Comparison of ENCODE assay signal across 20 cellular contexts in the genomic region with DNA sequence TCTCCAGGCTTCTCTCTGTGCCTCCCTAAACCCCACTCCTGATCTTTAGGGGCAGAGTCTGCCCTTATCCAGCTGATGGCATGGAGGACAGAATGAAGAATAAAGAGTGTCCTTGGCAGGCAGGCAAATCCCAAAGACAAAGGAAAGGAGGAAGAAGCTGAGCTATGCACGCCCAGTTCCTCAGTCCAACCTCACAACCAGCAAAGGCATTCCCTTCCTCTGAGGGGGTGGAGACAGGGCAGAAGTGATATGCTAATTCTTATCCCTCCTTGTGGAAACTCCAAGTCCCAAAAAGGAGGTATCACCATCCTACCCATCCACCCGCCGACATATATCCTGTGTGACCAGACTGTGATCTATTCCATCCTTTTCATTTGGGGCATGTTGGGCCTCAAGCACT. TPM values are rescaled to one million over a fixed set of nuclear protein-coding genes. Genes with fewer than 3 reads are reported as not detected.
DNase-seq lines count a peak whose midpoint lies in the region; ATAC-seq, FAIRE-seq and TF ChIP-seq lines count a peak whose summit lies in the region.
"Had no signal": no experiment of that assay in that cellular context is flagged by ENCODE, and none has a peak within 500 bp of the region (broad histone marks: within the 10 kb centered on the region; RNA-seq: fewer than 3 reads in every experiment).

No MANE protein-coding gene starts in this region.

- H3K9me3 ChIP-seq in PC-3 (ENCODE audit: low read length) (no peaks in the 10 kb centered on the region), endothelial cell of umbilical vein (replicated peaks; ENCODE audit: control insufficient read depth, insufficient read depth, low read length) (no peaks in the 10 kb centered on the region), osteoblast (ENCODE audit: low read depth, low read length) (no peaks in the 10 kb centered on the region), WERI-Rb-1 (ENCODE audit: severe bottlenecking) (no peaks in the 10 kb centered on the region)
- H3K9me3 ChIP-seq: heart right ventricle, neutrophil, sigmoid colon, upper lobe of left lung had no signal

- H3K4me3 ChIP-seq in H7 (ENCODE audit: insufficient read depth, low read depth, low read length) (no peak overlapping the region), PC-3 (ENCODE audit: low read length) (0 out of 2 replicates have a peak overlapping the region, but pooled peaks have one; percentile 12), endothelial cell of umbilical vein (replicated peaks in 1 of 3; ENCODE audit: insufficient read depth in 1 of 3, low read depth in 1 of 3, low read length in 3 of 3) (no peak overlapping the region), osteoblast (ENCODE audit: insufficient read depth, low read length) (no peak overlapping the region), WERI-Rb-1 (ENCODE audit: low read depth, low read length) (no peak overlapping the region)
- H3K4me3 ChIP-seq: heart right ventricle, sigmoid colon, upper lobe of left lung had no signal

- H2AFZ ChIP-seq in PC-3 (ENCODE audit: low read length), result peak overlapping the region; percentile 66
- H2AFZ ChIP-seq in endothelial cell of umbilical vein (ENCODE audit: low read depth, low read length), result peak overlapping the region; percentile 50
- peak overlapping the region; percentile 84 for H2AFZ ChIP-seq in osteoblast (ENCODE audit: low read length)

- DNase-seq in H7 (peak; percentile 33), PC-3 (peak; percentile 49), endothelial cell of umbilical vein (ENCODE audit: low read depth, low spot score) (no peak), osteoblast (ENCODE audit: insufficient read length, low spot score, missing footprints) (no peak), GF-D8 (lab: John Stamatoyannopoulos, UW) (no peak), WERI-Rb-1 (no peak), NCI-H2196 (lab: John Stamatoyannopoulos, UW; ENCODE audit: unreplicated experiment) (no peak)
- DNase-seq in activated naive CD4-positive, alpha-beta T cell treated with anti-CD3 and anti-CD28 coated beads, Interleukin-2, amount 50 U/mL, for 72 hours (ENCODE audit: low spot score in 2 of 2), result no peak
- DNase-seq: activated T-cell treated with anti-CD3 and anti-CD28 coated beads, Interleukin-2, amount 50 U/mL, for 48 hours; heart right ventricle; NCI-H146; NCI-H446 treated with DMSO at 0.1 percent for 48 hours; sigmoid colon; stimulated activated naive B cell treated with anti-CD40 and anti-IgM and Interleukin-4, amounts not matched to agents 10 μg/mL and 1 μg/mL and 100 μg/mL, for 72 hours; upper lobe of left lung had no signal

- ATAC-seq in PC-3, result peak; percentile 59
- ATAC-seq in activated naive CD4-positive, alpha-beta T cell treated with anti-CD3 and anti-CD28 coated beads, Interleukin-2, amount 50 U/mL, for 72 hours, result no peak
- ATAC-seq: heart right ventricle; Panc1; stimulated activated naive B cell treated with anti-CD40 and anti-IgM and Interleukin-4, amounts not matched to agents 10 μg/mL and 1 μg/mL and 100 μg/mL, for 72 hours had no signal

- H3K79me2 ChIP-seq in PC-3 (ENCODE audit: low read length) (no peaks in the 10 kb centered on the region), endothelial cell of umbilical vein (ENCODE audit: control insufficient read depth, insufficient read depth, low read length) (no peaks in the 10 kb centered on the region), osteoblast (ENCODE audit: insufficient read depth, low read length) (no peaks in the 10 kb centered on the region)

- H3K9ac ChIP-seq in PC-3 (ENCODE audit: low read length) (no peak overlapping the region; the same call in 1 of the 2 replicates), endothelial cell of umbilical vein (replicated peaks; ENCODE audit: extremely low read depth, insufficient read depth, low read length) (no peak overlapping the region)

- intact Hi-C loops in PC-3 (cut with micrococcal nuclease) (loop anchor here (5.0 kb wide), 1 partner anchor 159 kb away; no protein-coding TSS in a partner anchor), endothelial cell of umbilical vein (cut with micrococcal nuclease) (no loop called here)

- no peaks in the 10 kb centered on the region for H3K9me1 ChIP-seq in endothelial cell of umbilical vein (replicated peaks; ENCODE audit: control insufficient read depth, extremely low read depth, insufficient read depth, low read length)

- no peak for FAIRE-seq in endothelial cell of umbilical vein (lab: Jason Lieb, UNC)

- H3K36me3 Mint-ChIP-seq in activated naive CD4-positive, alpha-beta T cell treated with anti-CD3 and anti-CD28 coated beads, Interleukin-2, amount 50 U/mL, for 72 hours, result peaks cover 0 to 4% of the 10 kb centered on the region in 2 donors
- H3K36me3 Mint-ChIP-seq: CD4-positive, alpha-beta memory T cell had no signal

- peaks cover 0 to 3% of the 10 kb centered on the region in 2 donors for H3K9me3 Mint-ChIP-seq in activated naive CD4-positive, alpha-beta T cell treated with anti-CD3 and anti-CD28 coated beads, Interleukin-2, amount 50 U/mL, for 72 hours
- H3K9me3 Mint-ChIP-seq: stimulated activated naive B cell treated with anti-CD40 and anti-IgM and Interleukin-4, amounts not matched to agents 10 μg/mL and 1 μg/mL and 100 μg/mL, for 72 hours had no signal

- no peak overlapping the region for H3K27ac Mint-ChIP-seq in activated naive CD4-positive, alpha-beta T cell treated with anti-CD3 and anti-CD28 coated beads, Interleukin-2, amount 50 U/mL, for 72 hours
- H3K27ac Mint-ChIP-seq: CD4-positive, alpha-beta memory T cell; stimulated activated naive B cell treated with anti-CD40 and anti-IgM and Interleukin-4, amounts not matched to agents 10 μg/mL and 1 μg/mL and 100 μg/mL, for 72 hours had no signal

- dilution Hi-C loops in endothelial cell of umbilical vein (cut with MboI; ENCODE audit: extremely low pct_ligation_motif_present, low sequenced_read_pairs), result no loop called here

- TF ChIP-seq POLR2A in endothelial cell of umbilical vein (IDR thresholded peaks at IDR 0.05; ENCODE audit: low read depth, low read length), result no peak

- peak overlapping the region; percentile 70 for H3K27ac ChIP-seq in PC-3 (ENCODE audit: low read length)
- H3K27ac ChIP-seq in endothelial cell of umbilical vein (ENCODE audit: insufficient read depth, low read depth, low read length), result no peak overlapping the region
- H3K27ac ChIP-seq in osteoblast (ENCODE audit: low read depth, low read length), result peak overlapping the region; percentile 47
- H3K27ac ChIP-seq in WERI-Rb-1, result no peak overlapping the region
- H3K27ac ChIP-seq: heart right ventricle, neutrophil, sigmoid colon, upper lobe of left lung had no signal

- CTCF ChIA-PET in PC-3 (lab: Charles Lee), result interaction anchor here (1.1 kb wide), 1 partner anchor 95 kb away, joined by 3 read pairs; no protein-coding TSS in a partner anchor
- CTCF ChIA-PET in endothelial cell of umbilical vein (lab: Charles Lee), result interaction anchor here (1.1 kb wide), 1 partner anchor 55 kb away, joined by 3 read pairs; no protein-coding TSS in a partner anchor

- no peaks in the 10 kb centered on the region for H3F3A ChIP-seq in PC-3 (ENCODE audit: low read length, unreplicated experiment)

- TF ChIP-seq CTCF in PC-3 (conservative IDR thresholded peaks at IDR 0.05; ENCODE audit: low read depth, low read length) (no peak), endothelial cell of umbilical vein (IDR thresholded peaks at IDR 0.05; ENCODE audit: extremely low read depth in 1 of 2, insufficient read depth in 1 of 2, low read depth in 1 of 2, low read length in 2 of 2) (no peak), osteoblast (IDR thresholded peaks at IDR 0.05; ENCODE audit: extremely low read depth, low read depth, low read length) (no peak), WERI-Rb-1 (IDR thresholded peaks at IDR 0.05; ENCODE audit: low read depth, low read length) (no peak)

- peak overlapping the region; percentile 50 for H3K4me2 ChIP-seq in PC-3 (ENCODE audit: low read length)
- no peak overlapping the region for H3K4me2 ChIP-seq in endothelial cell of umbilical vein (ENCODE audit: insufficient read depth, low read length)
- H3K4me2 ChIP-seq in osteoblast (ENCODE audit: insufficient read depth, low read length), result peak overlapping the region; percentile 28

- H3K27me3 ChIP-seq in H7 (ENCODE audit: control insufficient read depth, insufficient read depth, low read length), result no peaks in the 10 kb centered on the region
- H3K27me3 ChIP-seq in PC-3 (ENCODE audit: low read length), result no peaks in the 10 kb centered on the region
- H3K27me3 ChIP-seq in endothelial cell of umbilical vein (ENCODE audit: control insufficient read depth in 2 of 2, insufficient read depth in 2 of 2, low read length in 2 of 2), result no peaks in the 10 kb centered on the region
- no peaks in the 10 kb centered on the region for H3K27me3 ChIP-seq in osteoblast (ENCODE audit: insufficient read depth, low read length)
- no peaks in the 10 kb centered on the region for H3K27me3 ChIP-seq in WERI-Rb-1 (ENCODE audit: insufficient read depth, low read depth, severe bottlenecking)
- H3K27me3 ChIP-seq: heart right ventricle, neutrophil, sigmoid colon, upper lobe of left lung had no signal

- no peaks in the 10 kb centered on the region for H3K36me3 ChIP-seq in H7 (replicated peaks; ENCODE audit: control insufficient read depth, insufficient read depth, low read length)
- H3K36me3 ChIP-seq in PC-3 (ENCODE audit: low read depth, low read length), result no peaks in the 10 kb centered on the region
- no peaks in the 10 kb centered on the region for H3K36me3 ChIP-seq in endothelial cell of umbilical vein (ENCODE audit: control insufficient read depth in 2 of 2, extremely low read depth in 1 of 2, insufficient read depth in 2 of 2, low read length in 2 of 2)
- no peaks in the 10 kb centered on the region for H3K36me3 ChIP-seq in osteoblast (ENCODE audit: insufficient read depth, low read length)
- no peaks in the 10 kb centered on the region for H3K36me3 ChIP-seq in WERI-Rb-1
- H3K36me3 ChIP-seq: heart right ventricle, neutrophil, sigmoid colon, upper lobe of left lung had no signal

- POLR2A ChIA-PET in PC-3 (lab: Charles Lee; ENCODE audit: unreplicated experiment), result interaction anchor here (0.7 kb wide), 1 partner anchor 53 kb away, joined by 4 read pairs; no protein-coding TSS in a partner anchor
- POLR2A ChIA-PET in endothelial cell of umbilical vein (lab: Charles Lee), result no interaction called here

- H3K4me1 ChIP-seq in PC-3 (ENCODE audit: insufficient read depth, low read length) (peaks cover 21% of the 10 kb centered on the region), endothelial cell of umbilical vein (ENCODE audit: control insufficient read depth, extremely low read depth, insufficient read depth, low read length) (peaks cover 6% of the 10 kb centered on the region), osteoblast (ENCODE audit: insufficient read depth, low read length) (peaks cover 21% of the 10 kb centered on the region)
- H3K4me1 ChIP-seq: sigmoid colon, upper lobe of left lung had no signal

- no peaks in the 10 kb centered on the region for H3K9me2 ChIP-seq in PC-3 (replicated peaks; ENCODE audit: low read length)

- no peaks in the 10 kb centered on the region for H4K20me1 ChIP-seq in PC-3 (ENCODE audit: low read length)
- H4K20me1 ChIP-seq in endothelial cell of umbilical vein (replicated peaks; ENCODE audit: control insufficient read depth, extremely low read depth, insufficient read depth, low read length), result no peaks in the 10 kb centered on the region
- no peaks in the 10 kb centered on the region for H4K20me1 ChIP-seq in osteoblast (ENCODE audit: insufficient read depth, low read length)

- no TSS peak for BruUV-seq in PC-3 (replicated peaks; lab: Mats Ljungman, UMichigan)
- BruUV-seq in endothelial cell of umbilical vein (replicated peaks; lab: Mats Ljungman, UMichigan), result no TSS peak

RNA-seq across cellular contexts. Expression of a gene that starts 10.5 kb away (rescaled TPM):
- total RNA-seq in H7 (2014; rRNA removed; shearing (Covaris generic)), result not detected in 2 replicates
- total RNA-seq in PC-3 (2014; rRNA removed), result not detected in 2 replicates
- total RNA-seq in endothelial cell of umbilical vein, result not detected in 2 replicates
- polyA plus RNA-seq in endothelial cell of umbilical vein, result not detected in 2 replicates
- not detected in 2 replicates for polyA plus RNA-seq in endothelial cell of umbilical vein (2011; cell fraction: cytosol; rRNA removed)
- not detected in 2 replicates for polyA plus RNA-seq in endothelial cell of umbilical vein (2011; cell fraction: nucleus; rRNA removed)
- 0.12 TPM in 1 of 2 replicates, not detected in the other for polyA plus RNA-seq in endothelial cell of umbilical vein (2012)
- polyA minus RNA-seq in endothelial cell of umbilical vein, result 0.17 TPM in 1 of 2 replicates, not detected in the other
- polyA minus RNA-seq in endothelial cell of umbilical vein (2011; cell fraction: cytosol; rRNA and poly(A)+ RNA removed), result not detected
- not detected in 2 replicates for polyA minus RNA-seq in endothelial cell of umbilical vein (2011; cell fraction: nucleus; rRNA and poly(A)+ RNA removed)
- not detected in 2 replicates for total RNA-seq in osteoblast
- not detected for total RNA-seq in activated naive CD4-positive, alpha-beta T cell treated with anti-CD3 and anti-CD28 coated beads, Interleukin-2, amount 50 U/mL, for 72 hours
- total RNA-seq: CD4-positive, alpha-beta memory T cell; epithelial cell of proximal tubule; heart right ventricle; lung microvascular endothelial cell; sigmoid colon; upper lobe of left lung had no signal
- polyA plus RNA-seq: heart right ventricle, sigmoid colon had no signal

Comparison
In these comparisons a context has a peak if more than half of its experiments do, and no peak if none do; other contexts are left out.
1. DNase-seq: peak in H7 (single experiment) and PC-3 (single experiment); none in endothelial cell of umbilical vein (single experiment), osteoblast (single experiment), GF-D8 (single experiment), WERI-Rb-1 (single experiment), activated naive CD4-positive, alpha-beta T cell treated with anti-CD3 and anti-CD28 coated beads, Interleukin-2, amount 50 U/mL, for 72 hours (0 of 2) and NCI-H2196 (single experiment).
2. H3K27ac ChIP-seq: peak in PC-3 (single experiment) and osteoblast (single experiment); none in endothelial cell of umbilical vein (single experiment) and WERI-Rb-1 (single experiment).
3. Peak in every context shown above with its lines, with median percentiles within 50 percentile points of each other: H2AFZ ChIP-seq.